8 cellular contexts compared by ENCODE assay signal in the genomic region with DNA sequence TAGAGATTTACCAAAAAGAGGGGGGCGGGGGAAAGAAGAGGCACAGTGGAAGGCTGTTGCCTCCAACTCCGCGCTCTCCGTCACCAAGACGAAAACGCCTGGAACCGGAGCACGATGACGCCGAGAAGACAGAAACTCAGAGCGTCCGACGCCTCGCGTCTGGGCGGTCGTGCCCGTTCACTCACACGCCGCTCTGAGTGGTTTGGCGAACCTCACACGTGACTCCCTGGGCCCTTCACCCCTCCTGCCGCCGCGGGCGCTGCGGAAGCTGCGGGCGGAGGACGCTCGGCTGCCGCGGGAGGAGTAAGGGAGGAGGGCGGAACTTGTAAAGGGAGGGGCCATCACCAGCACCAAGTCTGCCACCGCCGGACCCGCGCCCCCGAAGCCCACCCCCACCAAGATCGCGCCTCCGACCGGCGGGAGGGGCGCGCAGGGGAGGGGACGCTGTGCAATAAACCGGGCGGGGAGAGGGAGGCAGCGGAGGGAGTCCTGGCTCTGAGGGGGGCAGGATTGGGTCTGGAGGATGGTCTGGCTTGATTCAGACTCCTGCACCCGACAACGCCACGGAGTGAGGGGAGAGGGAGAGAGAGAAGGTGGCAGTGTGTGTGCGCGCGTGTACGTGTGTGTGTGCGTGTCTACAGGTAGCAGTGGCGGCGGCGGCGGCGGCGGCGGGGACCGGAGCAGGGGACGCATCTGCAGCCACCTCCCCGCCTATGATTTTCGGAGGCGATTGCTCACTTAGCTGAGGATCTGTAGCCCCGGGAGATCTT. TPM values are rescaled to one million over a fixed set of nuclear protein-coding genes. Genes with fewer than 3 reads are reported as not detected.
DNase-seq lines count a peak whose midpoint lies in the region; ATAC-seq and TF ChIP-seq lines count a peak whose summit lies in the region.

No MANE protein-coding gene starts in this region.

- H3K36me3 ChIP-seq in fibroblast of lung (ENCODE audit: control insufficient read depth, insufficient read depth, low read length) = no peaks in the 10 kb centered on the region
- no peaks in the 10 kb centered on the region for H3K36me3 ChIP-seq in muscle layer of colon (ENCODE audit: insufficient read depth, low read length)

- H3K36me3 Mint-ChIP-seq in activated T-cell treated with anti-CD3 and anti-CD28 coated beads, Interleukin-2, amount 50 U/mL, for 4 hours (ENCODE audit: insufficient read depth) = no peaks in the 10 kb centered on the region

- peak overlapping the region; percentile 59 to 80 (median 62) for H3K4me3 ChIP-seq in fibroblast of lung (replicated peaks in 1 of 4; ENCODE audit: control extremely low read depth in 1 of 4, insufficient read depth in 1 of 4, low read depth in 3 of 4, low read length in 4 of 4)
- peak overlapping the region; percentile 86 to 89 for H3K4me3 ChIP-seq in muscle layer of colon (ENCODE audit: low read depth in 1 of 2, low read length in 2 of 2)

- peak overlapping the region; percentile 29 for H3K9ac ChIP-seq in fibroblast of lung (ENCODE audit: insufficient read depth, low read length)
- peak overlapping the region; percentile 80 for H3K9ac ChIP-seq in muscle layer of colon (ENCODE audit: low read length)

- H3K27me3 Mint-ChIP-seq in activated T-cell treated with anti-CD3 and anti-CD28 coated beads, Interleukin-2, amount 50 U/mL, for 4 hours (ENCODE audit: low read depth) = peaks cover 60% of the 10 kb centered on the region

- DNase-seq in COLO668 (lab: John Stamatoyannopoulos, UW; ENCODE audit: unreplicated experiment) (peak; percentile 88), NCI-H510A treated with DMSO at 0.1 percent for 48 hours (lab: John Stamatoyannopoulos, UW) (peak; percentile 85), fibroblast of lung (ENCODE audit: low read depth in 2 of 2) (peak; percentile 83 to 91), superior temporal gyrus (ENCODE audit: extremely low spot score) (peak; percentile 94)
- DNase-seq in activated T-cell treated with anti-CD3 and anti-CD28 coated beads, Interleukin-2, amount 50 U/mL, for 4 hours = no peak

- H3K4me1 Mint-ChIP-seq in activated T-cell treated with anti-CD3 and anti-CD28 coated beads, Interleukin-2, amount 50 U/mL, for 4 hours (ENCODE audit: low read depth) = peaks cover 24% of the 10 kb centered on the region

- no peak overlapping the region for H3K27ac ChIP-seq in fibroblast of lung (ENCODE audit: insufficient read depth, low read length)
- H3K27ac ChIP-seq in muscle layer of colon (ENCODE audit: low read depth, low read length) = peak overlapping the region; percentile 59

- H3K27me3 ChIP-seq in fibroblast of lung (ENCODE audit: control insufficient read depth, insufficient read depth, low read length) = peaks cover 8% of the 10 kb centered on the region
- peaks cover 0 to 4% of the 10 kb centered on the region in 2 donors for H3K27me3 ChIP-seq in muscle layer of colon (ENCODE audit: control insufficient read depth in 1 of 2, insufficient read depth in 2 of 2, low read length in 2 of 2)

- no peaks in the 10 kb centered on the region for H3K79me2 ChIP-seq in fibroblast of lung (ENCODE audit: control insufficient read depth, insufficient read depth, low read length)

- H3K4me2 ChIP-seq in fibroblast of lung (ENCODE audit: extremely low read depth, insufficient read depth, low read length) = peak overlapping the region; percentile 83

- H3K9me3 Mint-ChIP-seq in activated T-cell treated with anti-CD3 and anti-CD28 coated beads, Interleukin-2, amount 50 U/mL, for 4 hours = no peaks in the 10 kb centered on the region

- peak; percentile 86 for ATAC-seq in GM19452 (IDR thresholded peaks at IDR 0.05; ENCODE audit: unreplicated experiment)
- peak; percentile 94 for ATAC-seq in HG03469 (IDR thresholded peaks at IDR 0.05; ENCODE audit: unreplicated experiment)
- peak; percentile 85 to 88 for ATAC-seq in activated T-cell treated with anti-CD3 and anti-CD28 coated beads, Interleukin-2, amount 50 U/mL, for 4 hours

- peak overlapping the region; percentile 67 for H3K4me3 Mint-ChIP-seq in activated T-cell treated with anti-CD3 and anti-CD28 coated beads, Interleukin-2, amount 50 U/mL, for 4 hours

- H3K9me3 ChIP-seq in fibroblast of lung (ENCODE audit: control insufficient read depth, insufficient read depth, low read depth, low read length) = no peaks in the 10 kb centered on the region
- H3K9me3 ChIP-seq in muscle layer of colon (ENCODE audit: low read length) = no peaks in the 10 kb centered on the region

- H4K20me1 ChIP-seq in fibroblast of lung (ENCODE audit: control insufficient read depth, extremely low read depth, insufficient read depth, low read length) = no peaks in the 10 kb centered on the region

- H3K4me1 ChIP-seq in fibroblast of lung (ENCODE audit: control insufficient read depth, extremely low read depth, insufficient read depth, low read length) = no peaks in the 10 kb centered on the region
- peaks cover 16% of the 10 kb centered on the region for H3K4me1 ChIP-seq in muscle layer of colon (ENCODE audit: insufficient read depth, low read length)

- no peak for TF ChIP-seq CTCF in fibroblast of lung (conservative IDR thresholded peaks at IDR 0.05 in 1 of 2, IDR thresholded peaks at IDR 0.05 in 1 of 2; ENCODE audit: low read depth in 1 of 2, low read length in 2 of 2)

- peak overlapping the region; percentile 76 for H2AFZ ChIP-seq in fibroblast of lung (ENCODE audit: low read length)

RNA-seq across cellular contexts. Expression of a gene that starts 1.9 kb away (rescaled TPM):
- total RNA-seq in activated T-cell treated with anti-CD3 and anti-CD28 coated beads, Interleukin-2, amount 50 U/mL, for 4 hours = not detected
- 2.1 TPM in 2 replicates for total RNA-seq in fibroblast of lung
- polyA plus RNA-seq in fibroblast of lung = 0.61 and 1.7 TPM in 2 replicates
- 0.38 and 0.39 TPM in 2 replicates for polyA plus RNA-seq in fibroblast of lung (2012)
- 0.35 TPM in 1 of 2 replicates, not detected in the other for polyA minus RNA-seq in fibroblast of lung (ENCODE audit: low replicate concordance)
